15 cellular contexts compared by ENCODE assay signal in genomic region chr9:91298304-91298703, GRCh38.
DNase-seq lines count a peak whose midpoint lies in the region; FAIRE-seq and TF ChIP-seq lines count a peak whose summit lies in the region.
"Had no signal": no experiment of that assay in that cellular context is flagged by ENCODE, and none has a peak within 500 bp of the region (broad histone marks: within the 10 kb centered on the region; RNA-seq: fewer than 3 reads in every experiment).

No MANE protein-coding gene starts in this region.

- H3K27me3 ChIP-seq in small intestine (ENCODE audit: control insufficient read depth in 2 of 2, insufficient read depth in 2 of 2, low read length in 2 of 2): no peaks in the 10 kb centered on the region
- H3K27me3 ChIP-seq: body of pancreas, thyroid gland had no signal

- FAIRE-seq in small intestine (lab: Jason Lieb, UNC): no peak

- no peaks in the 10 kb centered on the region for H3K9me3 ChIP-seq in small intestine (ENCODE audit: control insufficient read depth, low read depth)
- H3K9me3 ChIP-seq: body of pancreas, thyroid gland had no signal

- H3K27ac ChIP-seq in RWPE1: no peak overlapping the region
- peak overlapping the region in 1 of 2 donors; percentile 37 for H3K27ac ChIP-seq in small intestine (ENCODE audit: low read depth in 1 of 2, low read length in 1 of 2)
- H3K27ac ChIP-seq: thyroid gland had no signal

- WGBS in small intestine, 3 donors: 44 to 66% (median 50%) methylated on average over 2 of the region's 2 CpGs

- POLR2A ChIA-PET in RWPE1 (lab: Yijun Ruan, JAX; ENCODE audit: low non-redundant PET): no interaction called here

- H3K4me3 ChIP-seq in foreskin fibroblast (ENCODE audit: low read depth in 1 of 2, low read length in 2 of 2) (no peak overlapping the region), small intestine (ENCODE audit: low read depth in 1 of 2, low read length in 2 of 2) (no peak overlapping the region)
- H3K4me3 ChIP-seq: body of pancreas, thyroid gland had no signal

- CTCF ChIA-PET in RWPE1 (lab: Yijun Ruan, JAX): no interaction called here

- no peak for TF ChIP-seq CTCF in RWPE1 (conservative IDR thresholded peaks at IDR 0.05; ENCODE audit: low read depth)
- TF ChIP-seq CTCF in foreskin fibroblast (IDR thresholded peaks at IDR 0.05; ENCODE audit: low read depth, low read length): no peak

- no peaks in the 10 kb centered on the region for H3K4me1 ChIP-seq in small intestine (ENCODE audit: control insufficient read depth in 2 of 2, insufficient read depth in 1 of 2, low read depth in 1 of 2, low read length in 1 of 2)

- peak; percentile 41 for DNase-seq in SIG-M5 treated with dmso at 0.1 percent for 504 hours (lab: John Stamatoyannopoulos, UW; ENCODE audit: unreplicated experiment)
- no peak for DNase-seq in SIG-M5 (lab: John Stamatoyannopoulos, UW)
- DNase-seq in RWPE1 (ENCODE audit: low spot score): peak; percentile 54
- DNase-seq in foreskin fibroblast: peak; percentile 40 to 59
- DNase-seq in small intestine: peak; percentile 5
- DNase-seq in T-helper 2 cell: no peak
- DNase-seq in NCI-H187 treated with DMSO at 0.1 percent for 48 hours (lab: John Stamatoyannopoulos, UW): no peak
- no peak for DNase-seq in NCI-H510A treated with DMSO at 0.1 percent for 48 hours (lab: John Stamatoyannopoulos, UW)
- DNase-seq: activated CD4-positive, alpha-beta T cell treated with anti-CD3 and anti-CD28 coated beads, Interleukin-2, amount 10 ng/mL, durations not matched to agents 7 days and 5 days; body of pancreas; DMS 273 treated with DMSO at 0.1 percent for 48 hours; NCI-H1092 treated with DMSO at 0.1 percent for 48 hours; NCI-H524; occipital lobe; thyroid gland had no signal

- H3K36me3 ChIP-seq in small intestine (ENCODE audit: control insufficient read depth in 2 of 2, insufficient read depth in 2 of 2, low read length in 2 of 2): peaks cover 0 to 14% of the 10 kb centered on the region in 2 donors

Comparison
In these comparisons a context has a peak if more than half of its experiments do, and no peak if none do; other contexts are left out.
1. DNase-seq: peak in SIG-M5 treated with dmso at 0.1 percent for 504 hours (single experiment), RWPE1 (single experiment), foreskin fibroblast (2 of 2) and small intestine (single experiment); none in SIG-M5 (single experiment), T-helper 2 cell (0 of 5), NCI-H187 treated with DMSO at 0.1 percent for 48 hours (single experiment) and NCI-H510A treated with DMSO at 0.1 percent for 48 hours (single experiment).